In genomic region chr4:31530555-31530954, GRCh38 we compare ENCODE assay signal across 13 cellular contexts.
"Had no signal": no experiment of that assay in that cellular context is flagged by ENCODE, and none has a peak within 500 bp of the region (broad histone marks: within the 10 kb centered on the region; RNA-seq: fewer than 3 reads in every experiment).

No MANE protein-coding gene starts in this region.

- H3K27me3 ChIP-seq: foreskin keratinocyte, hepatocyte had no signal

- H3K4me3 Mint-ChIP-seq: central memory CD8-positive, alpha-beta T cell; mesothelial cell of epicardium; natural killer cell; type B pancreatic cell had no signal

- H3K4me1 Mint-ChIP-seq: central memory CD8-positive, alpha-beta T cell; mesothelial cell of epicardium; natural killer cell had no signal

- H3K4me3 ChIP-seq: hepatocyte had no signal

- DNase-seq: cortex of kidney; erythroblast; foreskin keratinocyte; head of caudate nucleus; natural killer cell; right cardiac atrium; small intestine; stimulated activated CD4-positive, alpha-beta T cell treated with anti-CD3 and anti-CD28 coated beads, Interleukin-12 subunit alpha, Interleukin-12 subunit beta, amount 100 ng/mL, for 4 hours; stimulated activated naive CD4-positive, alpha-beta T cell treated with Interleukin-2 at 50 U/mL for 16 hours had no signal

- H2AFZ ChIP-seq: hepatocyte had no signal

- H3K79me2 ChIP-seq: hepatocyte had no signal

- ATAC-seq: foreskin keratinocyte, natural killer cell, right cardiac atrium had no signal

- H3K27me3 Mint-ChIP-seq: central memory CD8-positive, alpha-beta T cell; type B pancreatic cell had no signal

- H3K27ac ChIP-seq: foreskin keratinocyte, hepatocyte had no signal

- H3K36me3 Mint-ChIP-seq: type B pancreatic cell had no signal

- H3K27ac Mint-ChIP-seq: mesothelial cell of epicardium, natural killer cell, type B pancreatic cell had no signal

- H3K4me1 ChIP-seq: foreskin keratinocyte had no signal

- H3K4me2 ChIP-seq: hepatocyte had no signal
